23 cellular contexts compared by ENCODE assay signal in the genomic region with DNA sequence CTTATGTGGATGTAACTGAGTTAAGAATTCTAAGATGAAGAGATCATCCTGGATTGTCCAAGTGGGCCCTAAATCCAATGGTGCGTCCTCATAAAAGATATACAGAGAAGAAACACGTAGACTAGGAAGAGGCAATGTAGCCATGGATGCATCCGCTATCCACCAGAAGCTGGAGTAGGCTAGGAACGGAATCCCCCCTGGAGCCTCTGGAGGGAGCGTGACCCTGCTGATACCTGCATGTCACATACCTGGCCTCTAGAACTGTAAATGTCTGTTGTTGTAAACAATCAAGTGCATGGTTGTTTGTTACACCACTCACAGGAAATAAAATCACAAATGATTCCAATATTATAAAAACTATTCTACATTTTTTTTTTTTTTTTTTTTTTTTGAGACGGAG.
"Had no signal": no experiment of that assay in that cellular context is flagged by ENCODE, and none has a peak within 500 bp of the region (broad histone marks: within the 10 kb centered on the region; RNA-seq: fewer than 3 reads in every experiment).

No MANE protein-coding gene starts in this region.

- ATAC-seq: HepG2 had no signal

- H3K4me1 ChIP-seq: SJSA1 had no signal

- H3K36me3 ChIP-seq: SJSA1 had no signal

- DNase-seq: IMR-90, Kasumi-1, MM.1S, NCI-H1105, NCI-H1417, NCI-H1436 treated with DMSO at 0.1 percent for 48 hours, NCI-H1694, NCI-H187 treated with DMSO at 0.1 percent for 48 hours, NCI-H2029 treated with DMSO at 0.1 percent for 48 hours, NCI-H2171, NCI-H226, NCI-H446, NCI-H510A, NCI-H524 treated with DMSO at 0.1 percent for 48 hours, NCI-H69, NCI-H774, Right ventricle myocardium superior, RPMI8226, SIG-M5 had no signal

- H3K27ac ChIP-seq: KMS-11, SJSA1, SK-N-MC had no signal

- H3K4me3 ChIP-seq: SJSA1, SK-N-MC had no signal

- H3K9ac ChIP-seq: KMS-11 had no signal

- H3K9me3 ChIP-seq: SJSA1 had no signal

- H3K27me3 ChIP-seq: SJSA1 had no signal

- H3K4me2 ChIP-seq: KMS-11 had no signal
